Comparison of ENCODE assay signal across 1 cellular context in genomic region chr19:14059652-14060155, GRCh38.
TF ChIP-seq lines count a peak whose summit lies in the region.

No MANE protein-coding gene starts in this region.

TF ChIP-seq in GM12878, 131 proteins besides CTCF, POLR2A, EP300 and RAD21:
- TF ChIP-seq TBL1XR1 (IDR thresholded peaks at IDR 0.05; ENCODE audit: low read depth, low read length), result no peak
- no peak for TF ChIP-seq RCOR1 (conservative IDR thresholded peaks at IDR 0.05; ENCODE audit: low read depth, low read length)
- TF ChIP-seq PAX5 (IDR thresholded peaks at IDR 0.05; ENCODE audit: borderline replicate concordance, low read depth, low read length), result no peak
- TF ChIP-seq IKZF2 (IDR thresholded peaks at IDR 0.05), result no peak
- no peak for TF ChIP-seq CBFB (IDR thresholded peaks at IDR 0.05; ENCODE audit: low read depth)
